Comparison of ENCODE assay signal across 17 cellular contexts in the genomic region with DNA sequence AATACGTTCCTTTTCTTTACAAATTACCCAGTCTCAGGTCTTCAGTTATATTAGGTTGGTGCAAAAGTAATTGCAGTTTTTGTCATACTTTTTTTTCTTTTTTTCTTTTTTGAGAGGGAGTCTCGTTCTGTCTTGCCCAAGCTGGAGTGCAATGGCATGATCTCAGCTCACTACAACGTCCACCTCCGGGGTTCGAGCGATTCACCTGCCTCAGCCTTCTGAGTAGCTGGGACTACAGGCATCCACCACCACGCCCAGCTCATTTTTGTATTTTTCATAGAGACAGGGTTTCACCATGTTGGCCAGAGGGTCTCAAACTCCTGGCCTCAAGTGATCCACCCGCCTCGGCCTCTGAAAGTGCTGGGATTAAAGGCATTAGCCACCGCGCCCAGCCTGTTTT. TPM values are rescaled to one million over a fixed set of nuclear protein-coding genes. Genes with fewer than 3 reads are reported as not detected.
DNase-seq lines count a peak whose midpoint lies in the region; ATAC-seq and TF ChIP-seq lines count a peak whose summit lies in the region.
"Had no signal": no experiment of that assay in that cellular context is flagged by ENCODE, and none has a peak within 500 bp of the region (broad histone marks: within the 10 kb centered on the region; RNA-seq: fewer than 3 reads in every experiment).

No MANE protein-coding gene starts in this region.

- H3K9me3 ChIP-seq in MG63 (no peaks in the 10 kb centered on the region), uterus (no peaks in the 10 kb centered on the region)
- H3K9me3 ChIP-seq: SJSA1 had no signal

- H3K4me3 ChIP-seq in ACC112 (ENCODE audit: low read depth, low read length): no peak overlapping the region
- no peak overlapping the region for H3K4me3 ChIP-seq in MG63
- no peak overlapping the region for H3K4me3 ChIP-seq in coronary artery
- no peak overlapping the region for H3K4me3 ChIP-seq in uterus
- H3K4me3 ChIP-seq: SJSA1 had no signal

- H3K27ac ChIP-seq in ACC112 (ENCODE audit: low read depth, low read length): peak overlapping the region; percentile 69
- H3K27ac ChIP-seq in coronary artery: peak overlapping the region; percentile 8 to 76
- H3K27ac ChIP-seq in uterus: peak overlapping the region in 1 of 2 donors; percentile 3
- H3K27ac ChIP-seq: SJSA1 had no signal

- no peak overlapping the region for H2AFZ ChIP-seq in ACC112 (ENCODE audit: low read length, unreplicated experiment)

- H3K36me3 ChIP-seq in ACC112 (ENCODE audit: insufficient read depth, low read length) (no peaks in the 10 kb centered on the region), MG63 (no peaks in the 10 kb centered on the region), uterus (no peaks in the 10 kb centered on the region)
- H3K36me3 ChIP-seq: SJSA1 had no signal

- TF ChIP-seq CTCF in coronary artery (IDR thresholded peaks at IDR 0.05) (no peak), uterus (IDR thresholded peaks at IDR 0.05) (no peak)

- intact Hi-C loops in posterior vena cava (cut with DNase I) (no loop called here), uterus (cut with DNase I; ENCODE audit: low total_unique reads) (no loop called here)

- DNase-seq in MG63 (peak; percentile 22), coronary artery (ENCODE audit: low spot score) (no peak), posterior vena cava (ENCODE audit: low spot score) (peak; percentile 15), NCI-H524 (lab: John Stamatoyannopoulos, UW) (no peak), Ammon's horn (ENCODE audit: low spot score) (no peak), uterus (no peak)
- DNase-seq: COR-L47, GF-D8, H7, MV-4-11, NCI-H1417, NCI-H1930, NCI-H446, OCI-M1 had no signal

- no peak for ATAC-seq in GM19397 (IDR thresholded peaks at IDR 0.05; ENCODE audit: unreplicated experiment)

- H3K4me1 ChIP-seq in ACC112 (ENCODE audit: control insufficient read depth, insufficient read depth, low read length, unreplicated experiment) (peaks cover 20% of the 10 kb centered on the region), uterus (peaks cover 0 to 4% of the 10 kb centered on the region in 2 donors)

- no peaks in the 10 kb centered on the region for H3K27me3 ChIP-seq in ACC112 (ENCODE audit: insufficient read depth, low read length)
- H3K27me3 ChIP-seq in MG63: no peaks in the 10 kb centered on the region
- no peaks in the 10 kb centered on the region for H3K27me3 ChIP-seq in uterus
- H3K27me3 ChIP-seq: SJSA1 had no signal

- TF ChIP-seq POLR2A in uterus (IDR thresholded peaks at IDR 0.05): no peak

- no peaks in the 10 kb centered on the region for H3K79me2 ChIP-seq in ACC112 (ENCODE audit: control insufficient read depth, insufficient read depth, low read length, unreplicated experiment)

RNA-seq across cellular contexts. Expression of gene ASAP2, which starts 43.8 kb away (rescaled TPM):
- total RNA-seq in MG63 (2014; rRNA removed; shearing (Covaris generic); ENCODE audit: low replicate concordance): 18.4 and 30.6 TPM in 2 replicates
- total RNA-seq in posterior vena cava (10 to 100 TPM; 28.1 to 31.3 TPM), uterus (10 to 100 TPM; 24.3 to 55.5 (median 31.3) TPM)

Comparison
In these comparisons a context has a peak if more than half of its experiments do, and no peak if none do; other contexts are left out.
1. DNase-seq: peak in MG63 (single experiment) and posterior vena cava (single experiment); none in coronary artery (single experiment), NCI-H524 (0 of 2), Ammon's horn (single experiment) and uterus (0 of 2).